ENCODE assay signal across 15 cellular contexts in the genomic region with DNA sequence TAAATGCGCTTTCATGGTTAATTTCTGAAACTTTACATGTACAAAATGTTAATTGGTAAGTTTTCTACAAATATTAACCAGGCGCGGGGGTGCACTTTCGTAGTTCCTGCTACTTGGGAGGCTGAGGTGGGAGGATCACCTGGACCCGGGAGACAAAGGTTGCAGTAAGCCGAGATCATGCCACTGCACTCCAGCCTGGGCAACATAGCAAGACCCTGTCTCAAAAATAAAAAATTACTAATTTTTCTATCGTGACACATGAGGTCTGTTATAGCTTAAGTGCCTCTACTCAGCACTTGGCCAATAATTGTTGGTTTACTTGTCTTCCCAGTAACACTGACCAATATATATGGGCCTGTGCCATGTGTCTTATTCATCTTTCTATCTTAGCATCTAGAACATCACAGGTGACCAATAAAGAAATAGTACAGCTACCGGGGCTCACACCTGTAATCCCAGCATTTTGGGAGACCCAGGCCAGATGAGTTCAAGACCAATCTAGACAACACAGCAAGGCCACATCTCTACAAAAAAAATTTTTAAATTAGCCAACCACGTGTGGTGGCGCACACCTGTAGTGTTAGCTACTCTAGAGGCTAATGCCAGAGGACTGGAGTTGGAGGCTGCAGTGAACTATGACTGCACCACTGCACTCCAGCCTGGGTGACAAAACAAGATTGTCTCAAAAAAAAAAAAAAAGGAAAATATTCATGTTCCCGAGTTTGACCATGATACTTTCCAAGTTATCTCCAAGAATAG. TPM values are rescaled to one million over a fixed set of nuclear protein-coding genes. Genes with fewer than 3 reads are reported as not detected.
DNase-seq lines count a peak whose midpoint lies in the region; ATAC-seq, FAIRE-seq and TF ChIP-seq lines count a peak whose summit lies in the region.
"Had no signal": no experiment of that assay in that cellular context is flagged by ENCODE, and none has a peak within 500 bp of the region (broad histone marks: within the 10 kb centered on the region; RNA-seq: fewer than 3 reads in every experiment).

No MANE protein-coding gene starts in this region.

- BruUV-seq in GM12878 (replicated peaks; lab: Mats Ljungman, UMichigan): no TSS peak

- RAD21 ChIA-PET in GM12878 (lab: Charles Lee; ENCODE audit: unreplicated experiment): interaction anchor here (1.1 to 1.6 kb wide), 2 partner anchors 61 to 562 kb away, joined by 3 to 4 read pairs; a partner anchor contains a TSS

- H3K27me3 Mint-ChIP-seq in activated naive CD4-positive, alpha-beta T cell treated with anti-CD3 and anti-CD28 coated beads, Interleukin-2, amount 10 ng/mL, durations not matched to agents 7 days and 5 days: no peaks in the 10 kb centered on the region
- no peaks in the 10 kb centered on the region for H3K27me3 Mint-ChIP-seq in type B pancreatic cell

- no peaks in the 10 kb centered on the region for H3K27me3 ChIP-seq in GM12878 (replicated peaks in 1 of 2; ENCODE audit: control insufficient read depth in 2 of 2, insufficient read depth in 2 of 2, low read length in 1 of 2)

- in situ Hi-C loops in GM12878 (cut with MboI): loop anchor here (5.0 kb wide), 1 partner anchor 557 kb away; no protein-coding TSS in a partner anchor

- H3K4me2 ChIP-seq in GM12878 (ENCODE audit: control insufficient read depth, insufficient read depth): peak overlapping the region; percentile 50; the same call in 1 of the 2 replicates

- peaks cover 0 to 2% of the 10 kb centered on the region in 2 experiments; a peak in 1 of 4 replicates for H3K36me3 ChIP-seq in GM12878 (ENCODE audit: control insufficient read depth in 2 of 2, insufficient read depth in 2 of 2, low read length in 1 of 2)

- CTCF ChIA-PET in activated naive CD4-positive, alpha-beta T cell treated with anti-CD3 and anti-CD28 coated beads, Interleukin-2, amount 10 ng/mL, durations not matched to agents 7 days and 5 days (lab: Charles Lee): no interaction called here
- CTCF ChIA-PET in GM12878 (lab: Yijun Ruan, JAX): interaction anchor here (0.9 to 1.2 kb wide), 4 partner anchors 113 to 824 kb away, joined by 3 to 4 read pairs (median 3); no protein-coding TSS in a partner anchor

- no peaks in the 10 kb centered on the region; the same call in 2 of the 3 replicates for H3K9me3 ChIP-seq in GM12878 (replicated peaks; ENCODE audit: control insufficient read depth, insufficient read depth, low read length)

- peaks cover 100% of the 10 kb centered on the region for H3K79me2 ChIP-seq in GM12878 (ENCODE audit: control insufficient read depth, insufficient read depth, low read length)

- no peak for TF ChIP-seq RAD21 in GM12878 (IDR thresholded peaks at IDR 0.05; ENCODE audit: insufficient read depth, low read depth, low read length)

- SMC1A ChIA-PET in GM12878 (lab: Charles Lee; ENCODE audit: uncharacterized antibody, unreplicated experiment): interaction anchor here (1.0 to 1.5 kb wide), 4 partner anchors 17 to 110 kb away, joined by 3 to 4 read pairs (median 3); no protein-coding TSS in a partner anchor

- no peak for TF ChIP-seq EP300 in GM12878 (IDR thresholded peaks at IDR 0.05; ENCODE audit: borderline replicate concordance in 1 of 2, control insufficient read depth in 1 of 2, low read depth in 2 of 2, low read length in 2 of 2)

- peaks cover 68% of the 10 kb centered on the region for H3K4me1 Mint-ChIP-seq in activated naive CD4-positive, alpha-beta T cell treated with anti-CD3 and anti-CD28 coated beads, Interleukin-2, amount 10 ng/mL, durations not matched to agents 7 days and 5 days
- H3K4me1 Mint-ChIP-seq in type B pancreatic cell (ENCODE audit: unreplicated experiment): peaks cover 41% of the 10 kb centered on the region

- H3K9ac ChIP-seq in GM12878 (ENCODE audit: control insufficient read depth, insufficient read depth, low read length): no peak overlapping the region

- peak overlapping the region; percentile 1 for H3K4me3 ChIP-seq in NB4 (ENCODE audit: low read depth, low read length)
- H3K4me3 ChIP-seq in GM12878: peak overlapping the region; percentile 83; the same call in 1 of the 2 replicates

- ATAC-seq in activated naive CD4-positive, alpha-beta T cell treated with anti-CD3 and anti-CD28 coated beads, Interleukin-2, amount 50 U/mL, for 72 hours: no peak
- ATAC-seq in GM12878 (no peak), GM21367 (IDR thresholded peaks at IDR 0.05; ENCODE audit: unreplicated experiment) (no peak), GM19463 (IDR thresholded peaks at IDR 0.05; ENCODE audit: unreplicated experiment) (no peak)

- WGBS in GM12878 (ENCODE audit: insufficient coverage, insufficient replicate concordance, low lambda C conversion rate, missing lambda C conversion rate): 90% methylated on average over 11 of the region's 11 CpGs

- H3K27ac ChIP-seq in GM12878 (ENCODE audit: control insufficient read depth, insufficient read depth): no peak overlapping the region

- TF ChIP-seq POLR2A in NB4 (IDR thresholded peaks at IDR 0.05; ENCODE audit: extremely low read depth, insufficient read length) (no peak), GM12878 (IDR thresholded peaks at IDR 0.05; ENCODE audit: low read depth, low read length) (no peak)

- H2AFZ ChIP-seq in GM12878 (ENCODE audit: control insufficient read depth, low read depth, low read length): no peak overlapping the region

- H4K20me1 ChIP-seq in GM12878 (ENCODE audit: control insufficient read depth, insufficient read depth): peaks cover 18% of the 10 kb centered on the region

- TF ChIP-seq CTCF in NB4 (IDR thresholded peaks at IDR 0.05; ENCODE audit: low read depth, low read length) (no peak), GM12878 (IDR thresholded peaks at IDR 0.05 in 2 of 3, conservative IDR thresholded peaks at IDR 0.05 in 1 of 3; ENCODE audit: control insufficient read depth in 2 of 3, extremely low read depth in 1 of 3, insufficient read depth in 1 of 3, low read depth in 3 of 3, low read length in 3 of 3) (no peak), type B pancreatic cell (conservative IDR thresholded peaks at IDR 0.05) (no peak)

- POLR2A ChIA-PET in GM12878 (lab: Charles Lee): interaction anchor here (0.7 to 1.4 kb wide), 2 partner anchors 9 to 14 kb away, joined by 3 to 4 read pairs; no protein-coding TSS in a partner anchor

- DNase-seq in activated naive CD4-positive, alpha-beta T cell treated with anti-CD3 and anti-CD28 coated beads, Interleukin-2, amount 50 U/mL, for 72 hours (ENCODE audit: low spot score in 2 of 2): no peak
- DNase-seq in activated naive CD4-positive, alpha-beta T cell treated with anti-CD3 and anti-CD28 coated beads, Interleukin-2, amount 10 ng/mL, durations not matched to agents 7 days and 5 days: no peak
- no peak for DNase-seq in NB4 (ENCODE audit: low read depth)
- no peak for DNase-seq in GM12878 (ENCODE audit: low read depth, low spot score)
- no peak for DNase-seq in type B pancreatic cell (ENCODE audit: extremely low spot score, unreplicated experiment)
- DNase-seq in stimulated activated naive CD4-positive, alpha-beta T cell (lab: John Stamatoyannopoulos, UW): no peak
- DNase-seq: activated CD4-positive, alpha-beta T cell treated with anti-CD3 and anti-CD28 coated beads, Interleukin-2, amount 50 U/mL, for 48 hours; H7; head of caudate nucleus; NCI-H1694 treated with DMSO at 0.1 percent for 48 hours; NCI-H446; nephron progenitor cell; SIG-M5 had no signal

- no peaks in the 10 kb centered on the region for H3K9me3 Mint-ChIP-seq in activated naive CD4-positive, alpha-beta T cell treated with anti-CD3 and anti-CD28 coated beads, Interleukin-2, amount 50 U/mL, for 72 hours
- no peaks in the 10 kb centered on the region for H3K9me3 Mint-ChIP-seq in activated naive CD4-positive, alpha-beta T cell treated with anti-CD3 and anti-CD28 coated beads, Interleukin-2, amount 10 ng/mL, durations not matched to agents 7 days and 5 days
- H3K9me3 Mint-ChIP-seq in type B pancreatic cell: peaks cover 5% of the 10 kb centered on the region

- H3K36me3 Mint-ChIP-seq in activated naive CD4-positive, alpha-beta T cell treated with anti-CD3 and anti-CD28 coated beads, Interleukin-2, amount 50 U/mL, for 72 hours: peaks cover 21 to 42% of the 10 kb centered on the region in 2 donors
- peaks cover 49% of the 10 kb centered on the region for H3K36me3 Mint-ChIP-seq in activated naive CD4-positive, alpha-beta T cell treated with anti-CD3 and anti-CD28 coated beads, Interleukin-2, amount 10 ng/mL, durations not matched to agents 7 days and 5 days
- H3K36me3 Mint-ChIP-seq in type B pancreatic cell: peaks cover 15% of the 10 kb centered on the region

- intact Hi-C loops in GM12878 (cut with micrococcal nuclease; ENCODE audit: unreplicated experiment): loop anchor here (5.0 to 10.0 kb wide), 3 partner anchors 113 to 825 kb away; no protein-coding TSS in a partner anchor

- no peak overlapping the region for H3K4me3 Mint-ChIP-seq in activated naive CD4-positive, alpha-beta T cell treated with anti-CD3 and anti-CD28 coated beads, Interleukin-2, amount 10 ng/mL, durations not matched to agents 7 days and 5 days
- H3K4me3 Mint-ChIP-seq in type B pancreatic cell: peak overlapping the region; percentile 54

- H3K27ac Mint-ChIP-seq in activated naive CD4-positive, alpha-beta T cell treated with anti-CD3 and anti-CD28 coated beads, Interleukin-2, amount 50 U/mL, for 72 hours: peak overlapping the region; percentile 67 to 91
- H3K27ac Mint-ChIP-seq in activated naive CD4-positive, alpha-beta T cell treated with anti-CD3 and anti-CD28 coated beads, Interleukin-2, amount 10 ng/mL, durations not matched to agents 7 days and 5 days: no peak overlapping the region
- peak overlapping the region; percentile 46 for H3K27ac Mint-ChIP-seq in type B pancreatic cell
- H3K27ac Mint-ChIP-seq: nephron progenitor cell had no signal

- no peak for FAIRE-seq in GM12878 (lab: Jason Lieb, UNC)

- peaks cover 4% of the 10 kb centered on the region; the same call in 1 of the 2 replicates for H3K4me1 ChIP-seq in GM12878 (ENCODE audit: control insufficient read depth, insufficient read depth, low read length)

RNA-seq across cellular contexts. Expression of a gene that starts 6.1 kb away (rescaled TPM):
- total RNA-seq in activated naive CD4-positive, alpha-beta T cell treated with anti-CD3 and anti-CD28 coated beads, Interleukin-2, amount 50 U/mL, for 72 hours: 10 to 100 TPM; 37.4 to 78.2 TPM
- 68.7 and 77.6 TPM in 2 replicates for total RNA-seq in GM12878 (2013; cell fraction: nucleolus; rRNA removed)
- total RNA-seq in GM12878 (2014; rRNA removed): 10.3 and 11.6 TPM in 2 replicates
- 17.5 and 17.9 TPM in 2 replicates for total RNA-seq in GM12878 (2014; rRNA removed; fragmentation: Illumina TruSeq; extraction: Trizol)
- 30.7 and 31.7 TPM in 2 replicates for total RNA-seq in GM12878 (2021)
- 11.6 TPM for polyA plus RNA-seq in GM12878 (2011; ENCODE audit: low read depth)
- polyA plus RNA-seq in GM12878 (2011; rRNA removed): 26.9 and 29.8 TPM in 2 replicates
- polyA plus RNA-seq in GM12878 (2011; cell fraction: cytosol; rRNA removed): 10.6 and 19.8 TPM in 2 replicates
- polyA plus RNA-seq in GM12878 (2011; cell fraction: nucleus; rRNA removed): 12.1 and 14.3 TPM in 2 replicates
- 16.7 and 16.9 TPM in 2 replicates for polyA plus RNA-seq in GM12878 (2012)
- polyA plus RNA-seq in GM12878 (2014; fragmentation: Illumina TruSeq; extraction: Trizol): 21.5 and 32.2 TPM in 2 replicates
- 1 to 10 TPM; 3.5 TPM for polyA plus RNA-seq in GM12878 (2014; fragmentation: Nextera tagmentation; extraction: Ambion mirVana)
- 10.7 and 10.9 TPM in 2 replicates for polyA plus RNA-seq in GM12878 (2014; rRNA removed)
- polyA plus RNA-seq in GM12878 (2016; fragmentation: Nextera tagmentation; extraction: Ambion mirVana): 1 to 10 TPM; 4.9 to 8.3 TPM
- 24.4 and 39.5 TPM in 2 replicates for polyA minus RNA-seq in GM12878 (2011; rRNA and poly(A)+ RNA removed)
- 9.9 and 10.8 TPM in 2 replicates for polyA minus RNA-seq in GM12878 (2011; cell fraction: cytosol; rRNA and poly(A)+ RNA removed)
- 13.2 and 22.3 TPM in 2 replicates for polyA minus RNA-seq in GM12878 (2011; cell fraction: nucleus; rRNA and poly(A)+ RNA removed)
- total RNA-seq in type B pancreatic cell (ENCODE audit: low replicate concordance): 33.7 and 38.4 TPM in 2 replicates
